1 cellular context compared by ENCODE assay signal in genomic region chr19:11911937-11912336, GRCh38. TPM values are rescaled to one million over a fixed set of nuclear protein-coding genes. Genes with fewer than 3 reads are reported as not detected.
"Had no signal": no experiment of that assay in that cellular context is flagged by ENCODE, and none has a peak within 500 bp of the region (broad histone marks: within the 10 kb centered on the region; RNA-seq: fewer than 3 reads in every experiment).

No MANE protein-coding gene starts in this region.

RNA-seq across cellular contexts. Expression of gene ZNF69, which starts 24.4 kb away (rescaled TPM):
- total RNA-seq: NCI-H460 had no signal

RNA-seq across cellular contexts. Expression of gene ZNF763, which starts 52.9 kb away (rescaled TPM):
- total RNA-seq: NCI-H460 had no signal
